Comparison of ENCODE assay signal across 8 cellular contexts in genomic region chr12:59041241-59042121, GRCh38.
DNase-seq lines count a peak whose midpoint lies in the region; ATAC-seq and TF ChIP-seq lines count a peak whose summit lies in the region.

No MANE protein-coding gene starts in this region.

- H3K9me3 ChIP-seq in CD4-positive, alpha-beta memory T cell (ENCODE audit: control insufficient read depth in 1 of 2, low read length in 2 of 2): no peaks in the 10 kb centered on the region

- DNase-seq in ELR (ENCODE audit: low read depth) (peak; percentile 95), fibroblast of peridontal ligament (ENCODE audit: extremely low read depth) (peak; percentile 96), NCI-H2029 (lab: John Stamatoyannopoulos, UW) (no peak)
- DNase-seq in effector memory CD8-positive, alpha-beta T cell: no peak
- no peak for DNase-seq in CD4-positive, alpha-beta memory T cell

- peaks cover 8% of the 10 kb centered on the region for H3K4me1 ChIP-seq in rectal smooth muscle tissue (ENCODE audit: control insufficient read depth, insufficient read depth, low read length)
- H3K4me1 ChIP-seq in CD4-positive, alpha-beta memory T cell (ENCODE audit: insufficient read depth, low read length): no peaks in the 10 kb centered on the region

- H3K27me3 Mint-ChIP-seq in stimulated activated memory B cell treated with anti-CD40 and anti-IgM and Interleukin-4, amounts not matched to agents 10 μg/mL and 1 μg/mL and 100 μg/mL, for 72 hours: no peaks in the 10 kb centered on the region
- no peaks in the 10 kb centered on the region for H3K27me3 Mint-ChIP-seq in effector memory CD8-positive, alpha-beta T cell
- no peaks in the 10 kb centered on the region for H3K27me3 Mint-ChIP-seq in CD4-positive, alpha-beta memory T cell

- H3K27me3 ChIP-seq in rectal smooth muscle tissue (ENCODE audit: control insufficient read depth, insufficient read depth, low read length): no peaks in the 10 kb centered on the region
- no peaks in the 10 kb centered on the region for H3K27me3 ChIP-seq in CD4-positive, alpha-beta memory T cell (ENCODE audit: insufficient read depth, low read length)

- POLR2A ChIA-PET in CD4-positive, alpha-beta memory T cell (lab: Charles Lee; ENCODE audit: partially characterized antibody): no interaction called here

- H3K36me3 Mint-ChIP-seq in stimulated activated memory B cell treated with anti-CD40 and anti-IgM and Interleukin-4, amounts not matched to agents 10 μg/mL and 1 μg/mL and 100 μg/mL, for 72 hours: no peaks in the 10 kb centered on the region
- no peaks in the 10 kb centered on the region for H3K36me3 Mint-ChIP-seq in effector memory CD8-positive, alpha-beta T cell (ENCODE audit: insufficient read depth)
- H3K36me3 Mint-ChIP-seq in CD4-positive, alpha-beta memory T cell: no peaks in the 10 kb centered on the region

- H3K4me3 ChIP-seq in rectal smooth muscle tissue (ENCODE audit: low read length): no peak overlapping the region
- no peak overlapping the region for H3K4me3 ChIP-seq in CD4-positive, alpha-beta memory T cell (ENCODE audit: low read length in 2 of 2)

- H3K36me3 ChIP-seq in rectal smooth muscle tissue (ENCODE audit: control insufficient read depth, insufficient read depth, low read length): no peaks in the 10 kb centered on the region
- no peaks in the 10 kb centered on the region for H3K36me3 ChIP-seq in CD4-positive, alpha-beta memory T cell (ENCODE audit: insufficient read depth, low read length)

- H3K9me3 Mint-ChIP-seq in stimulated activated memory B cell treated with anti-CD40 and anti-IgM and Interleukin-4, amounts not matched to agents 10 μg/mL and 1 μg/mL and 100 μg/mL, for 72 hours: peaks cover 4% of the 10 kb centered on the region
- H3K9me3 Mint-ChIP-seq in effector memory CD8-positive, alpha-beta T cell: peaks cover 7 to 9% of the 10 kb centered on the region in 2 donors
- peaks cover 0 to 4% (median 0%) of the 10 kb centered on the region in 8 donors for H3K9me3 Mint-ChIP-seq in CD4-positive, alpha-beta memory T cell

- H3K27ac Mint-ChIP-seq in stimulated activated memory B cell treated with anti-CD40 and anti-IgM and Interleukin-4, amounts not matched to agents 10 μg/mL and 1 μg/mL and 100 μg/mL, for 72 hours: no peak overlapping the region
- H3K27ac Mint-ChIP-seq in effector memory CD8-positive, alpha-beta T cell: no peak overlapping the region
- no peak overlapping the region for H3K27ac Mint-ChIP-seq in CD4-positive, alpha-beta memory T cell

- H3K4me1 Mint-ChIP-seq in stimulated activated memory B cell treated with anti-CD40 and anti-IgM and Interleukin-4, amounts not matched to agents 10 μg/mL and 1 μg/mL and 100 μg/mL, for 72 hours: no peaks in the 10 kb centered on the region
- H3K4me1 Mint-ChIP-seq in effector memory CD8-positive, alpha-beta T cell (ENCODE audit: low read depth in 2 of 2): no peaks in the 10 kb centered on the region
- no peaks in the 10 kb centered on the region for H3K4me1 Mint-ChIP-seq in CD4-positive, alpha-beta memory T cell

- H3K27ac ChIP-seq in rectal smooth muscle tissue (ENCODE audit: low read depth, low read length): peak overlapping the region; percentile 30
- no peak overlapping the region for H3K27ac ChIP-seq in CD4-positive, alpha-beta memory T cell (ENCODE audit: low read depth, low read length)

- H3K4me3 Mint-ChIP-seq in stimulated activated memory B cell treated with anti-CD40 and anti-IgM and Interleukin-4, amounts not matched to agents 10 μg/mL and 1 μg/mL and 100 μg/mL, for 72 hours: no peak overlapping the region
- no peak overlapping the region for H3K4me3 Mint-ChIP-seq in effector memory CD8-positive, alpha-beta T cell
- no peak overlapping the region for H3K4me3 Mint-ChIP-seq in CD4-positive, alpha-beta memory T cell

- CTCF ChIA-PET in CD4-positive, alpha-beta memory T cell (lab: Charles Lee; ENCODE audit: partially characterized antibody): no interaction called here

- intact Hi-C loops in CD4-positive, alpha-beta memory T cell (cut with micrococcal nuclease): no loop called here

- no peak overlapping the region for H3K9ac ChIP-seq in rectal smooth muscle tissue (ENCODE audit: low read length)

- peak; percentile 88 for ATAC-seq in SK-N-SH treated with all-trans-retinoic acid at 6 μM for 48 hours
- no peak for ATAC-seq in stimulated activated memory B cell treated with anti-CD40 and anti-IgM and Interleukin-4, amounts not matched to agents 10 μg/mL and 1 μg/mL and 100 μg/mL, for 72 hours
- no peak for ATAC-seq in effector memory CD8-positive, alpha-beta T cell (replicated peaks)

TF ChIP-seq in SK-N-SH treated with all-trans-retinoic acid at 6 μM for 48 hours, 23 proteins besides CTCF, POLR2A, EP300 and RAD21:
- TF ChIP-seq BACH2 (CRISPR knock-in tag; IDR thresholded peaks at IDR 0.05; ENCODE audit: borderline replicate concordance) (no peak), ZFP30 (CRISPR knock-in tag; IDR thresholded peaks at IDR 0.05) (no peak), SNAI2 (CRISPR knock-in tag; IDR thresholded peaks at IDR 0.05) (no peak), CSDC2 (CRISPR knock-in tag; IDR thresholded peaks at IDR 0.05) (no peak), ISL1 (CRISPR knock-in tag; IDR thresholded peaks at IDR 0.05) (peak; percentile 86), TSHZ2 (CRISPR knock-in tag; IDR thresholded peaks at IDR 0.05) (no peak), TOX (CRISPR knock-in tag; IDR thresholded peaks at IDR 0.05; ENCODE audit: borderline replicate concordance) (0 out of 2 replicates have a peak, but pooled peaks have one; percentile 32), CREB5 (CRISPR knock-in tag; IDR thresholded peaks at IDR 0.05; ENCODE audit: low read depth) (0 out of 2 replicates have a peak, but pooled peaks have one; percentile 11), CSRNP3 (CRISPR knock-in tag; IDR thresholded peaks at IDR 0.05) (no peak), PPARA (CRISPR knock-in tag; IDR thresholded peaks at IDR 0.05; ENCODE audit: borderline replicate concordance) (no peak), ESRRG (CRISPR knock-in tag; IDR thresholded peaks at IDR 0.05) (no peak), GLIS3 (CRISPR knock-in tag; IDR thresholded peaks at IDR 0.05) (no peak), ZC3H10 (CRISPR knock-in tag; IDR thresholded peaks at IDR 0.05) (no peak)

Comparison
In these comparisons a context has a peak if more than half of its experiments do, and no peak if none do; other contexts are left out.
1. DNase-seq: peak in ELR (single experiment) and fibroblast of peridontal ligament (single experiment); none in effector memory CD8-positive, alpha-beta T cell (0 of 3), CD4-positive, alpha-beta memory T cell (0 of 5) and NCI-H2029 (single experiment).